ENCODE assay signal across 8 cellular contexts in the genomic region with DNA sequence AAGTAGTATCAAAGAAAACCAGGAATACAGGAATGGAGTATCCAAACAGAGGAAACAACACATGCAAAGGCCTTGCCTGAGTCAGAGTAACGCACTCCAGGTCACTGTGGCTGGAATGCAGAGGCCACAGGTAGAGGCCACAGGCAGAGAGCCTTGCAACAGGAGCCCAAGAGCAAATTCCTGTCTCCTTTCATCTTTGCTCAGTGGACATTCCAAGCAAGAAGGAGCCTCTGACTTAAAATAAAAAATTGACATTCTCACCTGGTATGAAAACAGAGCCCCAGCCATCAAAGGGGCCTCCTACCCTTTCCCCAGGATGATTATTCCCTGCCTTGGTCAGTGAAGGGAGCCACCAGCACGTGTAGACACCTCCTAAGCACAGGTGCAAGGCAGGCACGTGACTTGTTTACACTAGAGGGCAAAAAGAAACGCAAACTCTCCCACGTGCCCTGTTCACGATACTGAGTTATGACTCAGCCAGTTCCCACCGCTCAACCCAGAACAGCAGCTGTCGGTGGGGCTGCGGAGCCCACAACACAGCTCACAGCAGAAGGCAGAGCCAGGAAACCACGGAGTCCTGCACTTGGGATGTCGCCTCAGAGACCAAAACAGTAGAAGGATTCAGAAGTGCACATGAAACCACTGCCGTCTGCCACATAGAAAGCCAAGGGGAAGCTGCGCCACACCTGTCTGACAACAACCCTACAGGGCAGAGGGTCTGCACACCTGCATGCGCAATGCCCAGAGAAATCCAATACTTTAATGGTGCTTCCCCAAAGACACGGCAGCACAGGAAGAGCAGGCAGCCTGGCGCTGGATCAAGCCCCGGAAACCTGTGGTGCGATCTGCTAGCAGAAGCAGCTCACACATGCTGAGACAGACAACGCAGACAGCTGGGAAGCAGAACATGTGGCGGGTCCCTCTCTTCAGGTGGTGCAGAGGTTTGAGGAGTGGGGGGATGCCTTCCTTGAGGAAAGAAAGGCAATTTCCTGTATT. TPM values are rescaled to one million over a fixed set of nuclear protein-coding genes. Genes with fewer than 3 reads are reported as not detected.
DNase-seq lines count a peak whose midpoint lies in the region; ATAC-seq, FAIRE-seq and TF ChIP-seq lines count a peak whose summit lies in the region.

No MANE protein-coding gene starts in this region.

- peak overlapping the region; percentile 36; the same call in 1 of the 2 replicates for H2BK20ac ChIP-seq in H1 (ENCODE audit: low read length)

- H4K91ac ChIP-seq in H1 (replicated peaks; ENCODE audit: insufficient read length, low read length) = peak overlapping the region; percentile 59

- H3K9me3 Mint-ChIP-seq in activated CD8-positive, alpha-beta T cell treated with anti-CD3 and anti-CD28 coated beads, Interleukin-2, amount 10 ng/mL, durations not matched to agents 7 days and 5 days (ENCODE audit: insufficient read depth) = no peaks in the 10 kb centered on the region
- H3K9me3 Mint-ChIP-seq in naive thymus-derived CD8-positive, alpha-beta T cell = no peaks in the 10 kb centered on the region

- H3K4me3 ChIP-seq in H1 (ENCODE audit: extremely low read depth in 1 of 4, insufficient read depth in 2 of 4, low read depth in 3 of 4, low read length in 4 of 4) (peak overlapping the region in 3 of 4 experiments; percentile 18 to 23 (median 19); a peak in 4 of 8 replicates), thoracic aorta (peak overlapping the region; percentile 28)

- H3K27ac Mint-ChIP-seq in activated CD8-positive, alpha-beta T cell treated with anti-CD3 and anti-CD28 coated beads, Interleukin-2, amount 10 ng/mL, durations not matched to agents 7 days and 5 days = no peak overlapping the region
- peak overlapping the region in 9 of 10 donors; percentile 50 to 89 (median 79) for H3K27ac Mint-ChIP-seq in naive thymus-derived CD8-positive, alpha-beta T cell

- no peaks in the 10 kb centered on the region for H4K20me1 ChIP-seq in H1 (replicated peaks in 1 of 2; ENCODE audit: control insufficient read depth in 1 of 2, insufficient read depth in 2 of 2, low read length in 2 of 2)

- no peak overlapping the region for H3K23ac ChIP-seq in H1 (ENCODE audit: insufficient read length)

- peak; percentile 20; the same call in 1 of the 2 replicates for TF ChIP-seq CTCF in 22Rv1 (IDR thresholded peaks at IDR 0.05)
- TF ChIP-seq CTCF in H1 (IDR thresholded peaks at IDR 0.05; ENCODE audit: control extremely low read depth in 1 of 3, insufficient read depth in 1 of 3, low read depth in 1 of 3, low read length in 3 of 3) = no peak
- TF ChIP-seq CTCF in thoracic aorta (IDR thresholded peaks at IDR 0.05) = no peak

- H3K79me2 ChIP-seq in H1 (ENCODE audit: control insufficient read depth in 1 of 2, insufficient read depth in 2 of 2, low read length in 2 of 2) = no peaks in the 10 kb centered on the region

- peaks cover 14% of the 10 kb centered on the region for H3K4me1 Mint-ChIP-seq in activated CD8-positive, alpha-beta T cell treated with anti-CD3 and anti-CD28 coated beads, Interleukin-2, amount 10 ng/mL, durations not matched to agents 7 days and 5 days (ENCODE audit: low read depth)
- peaks cover 11 to 20% (median 15%) of the 10 kb centered on the region in 4 donors for H3K4me1 Mint-ChIP-seq in naive thymus-derived CD8-positive, alpha-beta T cell

- peaks cover 0 to 8% (median 3%) of the 10 kb centered on the region in 4 experiments; a peak in 3 of 8 replicates for H3K36me3 ChIP-seq in H1 (ENCODE audit: control insufficient read depth in 2 of 4, insufficient read depth in 4 of 4, low read length in 3 of 4)
- peaks cover 10% of the 10 kb centered on the region for H3K36me3 ChIP-seq in thoracic aorta

- H3K27me3 ChIP-seq in H1 (replicated peaks in 1 of 4; ENCODE audit: control insufficient read depth in 3 of 4, extremely low read depth in 1 of 4, insufficient read depth in 3 of 4, low read length in 3 of 4) = no peaks in the 10 kb centered on the region
- H3K27me3 ChIP-seq in thoracic aorta (replicated peaks; ENCODE audit: insufficient read depth) = no peaks in the 10 kb centered on the region

- H3K4me1 ChIP-seq in H1 (replicated peaks in 1 of 4; ENCODE audit: control insufficient read depth in 3 of 4, insufficient read depth in 4 of 4, low read length in 3 of 4) (peaks cover 11 to 21% (median 13%) of the 10 kb centered on the region in 4 experiments), thoracic aorta (ENCODE audit: control insufficient read depth in 1 of 2, low read depth in 2 of 2) (peaks cover 64 to 87% of the 10 kb centered on the region in 2 donors)

- TF ChIP-seq EP300 in H1 (IDR thresholded peaks at IDR 0.05; ENCODE audit: borderline replicate concordance in 1 of 2, low read depth in 2 of 2, low read length in 2 of 2) = no peak

- peak overlapping the region; percentile 3; the same call in 1 of the 2 replicates for H2BK15ac ChIP-seq in H1 (ENCODE audit: low read length)

- H2AK5ac ChIP-seq in H1 (ENCODE audit: low read depth, low read length) = peak overlapping the region; percentile 14

- H3K18ac ChIP-seq in H1 (ENCODE audit: extremely low read depth, low read length) = peak overlapping the region; percentile 39

- no peaks in the 10 kb centered on the region for H3K36me3 Mint-ChIP-seq in activated CD8-positive, alpha-beta T cell treated with anti-CD3 and anti-CD28 coated beads, Interleukin-2, amount 10 ng/mL, durations not matched to agents 7 days and 5 days (ENCODE audit: low read depth)
- H3K36me3 Mint-ChIP-seq in naive thymus-derived CD8-positive, alpha-beta T cell = no peaks in the 10 kb centered on the region

- POLR2A ChIA-PET in activated CD8-positive, alpha-beta T cell treated with anti-CD3 and anti-CD28 coated beads, Interleukin-2, amount 10 ng/mL, durations not matched to agents 7 days and 5 days (lab: Charles Lee) = no interaction called here
- POLR2A ChIA-PET in H1 (lab: Charles Lee; ENCODE audit: partially characterized antibody) = interaction anchor here (0.7 to 1.8 kb wide), 6 partner anchors 9 to 60 kb away, joined by 3 to 6 read pairs (median 3); partner anchors contain the start of gene ITGB5
- POLR2A ChIA-PET in naive thymus-derived CD8-positive, alpha-beta T cell (lab: Charles Lee) = no interaction called here

- H2BK5ac ChIP-seq in H1 (ENCODE audit: low read depth, low read length) = peak overlapping the region; percentile 80

- peak; percentile 92 for ATAC-seq in GM18873 (IDR thresholded peaks at IDR 0.05; ENCODE audit: low FRiP score, unreplicated experiment)
- ATAC-seq in HG03103 (IDR thresholded peaks at IDR 0.05; ENCODE audit: low read depth, unreplicated experiment) = peak; percentile 83
- ATAC-seq in activated CD8-positive, alpha-beta T cell treated with anti-CD3 and anti-CD28 coated beads, Interleukin-2, amount 10 ng/mL, durations not matched to agents 7 days and 5 days = peak; percentile 93
- peak; percentile 85 to 88 for ATAC-seq in naive thymus-derived CD8-positive, alpha-beta T cell
- peak; percentile 67 for ATAC-seq in thoracic aorta (ENCODE audit: insufficient number of reproducible peaks, low FRiP score, low read depth)

- H3K27me3 Mint-ChIP-seq in activated CD8-positive, alpha-beta T cell treated with anti-CD3 and anti-CD28 coated beads, Interleukin-2, amount 10 ng/mL, durations not matched to agents 7 days and 5 days (ENCODE audit: low read depth) = peaks cover 39% of the 10 kb centered on the region
- peaks cover 4 to 24% (median 7%) of the 10 kb centered on the region in 5 donors for H3K27me3 Mint-ChIP-seq in naive thymus-derived CD8-positive, alpha-beta T cell

- H2BK120ac ChIP-seq in H1 (replicated peaks; ENCODE audit: low read depth, low read length) = peak overlapping the region; percentile 26

- H3K27ac ChIP-seq in 22Rv1 = peak overlapping the region; percentile 96
- H3K27ac ChIP-seq in H1 (ENCODE audit: low read depth, low read length) = peak overlapping the region; percentile 20
- peak overlapping the region; percentile 69 to 86 for H3K27ac ChIP-seq in thoracic aorta

- H4K5ac ChIP-seq in H1 (ENCODE audit: insufficient read length, low read depth, low read length) = no peak overlapping the region

- H3K14ac ChIP-seq in H1 (ENCODE audit: insufficient read length) = no peak overlapping the region

- no peak for TF ChIP-seq RAD21 in H1 (IDR thresholded peaks at IDR 0.05 in 1 of 2, conservative IDR thresholded peaks at IDR 0.05 in 1 of 2; ENCODE audit: low read depth in 2 of 2, low read length in 2 of 2)

- H3K4me2 ChIP-seq in H1 (ENCODE audit: insufficient read depth in 1 of 2, low read depth in 2 of 2, low read length in 2 of 2) = peak overlapping the region; percentile 49 to 54

- H2BK12ac ChIP-seq in H1 (ENCODE audit: low read depth, low read length) = peak overlapping the region; percentile 97

- no peak overlapping the region for H2AFZ ChIP-seq in H1 (ENCODE audit: low read length)

- peak; percentile 91 for DNase-seq in NCI-H2196 (lab: John Stamatoyannopoulos, UW; ENCODE audit: unreplicated experiment)
- DNase-seq in activated CD8-positive, alpha-beta T cell treated with anti-CD3 and anti-CD28 coated beads, Interleukin-2, amount 10 ng/mL, durations not matched to agents 7 days and 5 days = peak; percentile 59
- peak in 1 of 2 experiments; percentile 66 for DNase-seq in H1 (ENCODE audit: low read depth in 1 of 2, low spot score in 2 of 2)
- peak in 9 of 10 donors; percentile 3 to 41 (median 24) for DNase-seq in naive thymus-derived CD8-positive, alpha-beta T cell
- DNase-seq in thoracic aorta (ENCODE audit: low spot score) = no peak

- no peak for TF ChIP-seq POLR2A in H1 (IDR thresholded peaks at IDR 0.05; ENCODE audit: control extremely low read depth in 1 of 2, low read depth in 2 of 2, low read length in 2 of 2)

- 52% methylated on average over 20 of the region's 20 CpGs; no CpG with 5 or more reads in 1 of the 2 experiments for WGBS in H1 (ENCODE audit: extremely low coverage in 1 of 2, insufficient coverage in 1 of 2, insufficient read length in 1 of 2, insufficient replicate concordance in 2 of 2, low coverage in 1 of 2, low lambda C conversion rate in 2 of 2, missing lambda C conversion rate in 1 of 2), 2 experiments

- H3K4me3 Mint-ChIP-seq in activated CD8-positive, alpha-beta T cell treated with anti-CD3 and anti-CD28 coated beads, Interleukin-2, amount 10 ng/mL, durations not matched to agents 7 days and 5 days = peak overlapping the region; percentile 55
- peak overlapping the region; percentile 77 to 89 (median 84) for H3K4me3 Mint-ChIP-seq in naive thymus-derived CD8-positive, alpha-beta T cell

- H3K4ac ChIP-seq in H1 (replicated peaks; ENCODE audit: insufficient read length, low read depth, low read length) = no peak overlapping the region

- H3K23me2 ChIP-seq in H1 (ENCODE audit: low read depth, low read length) = no peaks in the 10 kb centered on the region

- H3K56ac ChIP-seq in H1 (replicated peaks; ENCODE audit: insufficient read length, low read depth, low read length) = no peak overlapping the region

- no peak for FAIRE-seq in H1 (lab: Jason Lieb, UNC)

- no peaks in the 10 kb centered on the region; the same call in 1 of the 2 replicates for H3K79me1 ChIP-seq in H1 (ENCODE audit: low read depth, low read length)

- CTCF ChIA-PET in activated CD8-positive, alpha-beta T cell treated with anti-CD3 and anti-CD28 coated beads, Interleukin-2, amount 10 ng/mL, durations not matched to agents 7 days and 5 days (lab: Charles Lee) = interaction anchor here (0.9 kb wide), 1 partner anchor 66 kb away, joined by 4 read pairs; no protein-coding TSS in a partner anchor
- CTCF ChIA-PET in H1 (lab: Charles Lee; ENCODE audit: partially characterized antibody) = interaction anchor here (1.0 to 1.7 kb wide), 9 partner anchors 8 to 95 kb away, joined by 3 to 7 read pairs (median 3); no protein-coding TSS in a partner anchor

- H4K8ac ChIP-seq in H1 (ENCODE audit: extremely low read depth, insufficient read depth, low read length) = peak overlapping the region; percentile 4; the same call in 1 of the 2 replicates

- H3K9me3 ChIP-seq in H1 (ENCODE audit: insufficient read depth in 2 of 2, low read depth in 1 of 2, low read length in 1 of 2) (no peaks in the 10 kb centered on the region), thoracic aorta (no peaks in the 10 kb centered on the region)

- peak overlapping the region in 3 of 4 experiments; percentile 2 to 15 (median 6); a peak in 2 of 7 replicates for H3K9ac ChIP-seq in H1 (replicated peaks in 1 of 4; ENCODE audit: extremely low read depth in 1 of 4, low read depth in 3 of 4, low read length in 3 of 4)

RNA-seq across cellular contexts. Expression of gene ITGB5, which starts 52.1 kb away (rescaled TPM):
- total RNA-seq in activated CD8-positive, alpha-beta T cell treated with anti-CD3 and anti-CD28 coated beads, Interleukin-2, amount 10 ng/mL, durations not matched to agents 7 days and 5 days = not detected
- total RNA-seq in H1 (2021; fragmentation: NEBNext Ultra II Directional; extraction: Animal tissue kit (Norgen Biotek cat#: 25700)) = 251 and 268 TPM in 2 replicates
- polyA plus RNA-seq in H1 (2011; rRNA removed) = 101 and 166 TPM in 2 replicates
- 165 TPM for polyA plus RNA-seq in H1 (2011; cell fraction: cytosol; rRNA removed)
- 201 TPM for polyA plus RNA-seq in H1 (2011; cell fraction: nucleus; rRNA removed)
- polyA plus RNA-seq in H1 (2012, experiment 1 of 2) = 128 to 150 TPM (median 139 TPM) in 4 replicates
- 74.9 TPM for polyA plus RNA-seq in H1 (2012, experiment 2 of 2)
- polyA plus RNA-seq in H1 (2013, experiment 1 of 2) = 153 TPM
- polyA plus RNA-seq in H1 (2013, experiment 2 of 2) = 169 TPM
- 192 and 250 TPM in 2 replicates for polyA minus RNA-seq in H1 (2011; rRNA and poly(A)+ RNA removed)
- polyA minus RNA-seq in H1 (2011; cell fraction: cytosol; rRNA and poly(A)+ RNA removed) = 114 TPM
- polyA minus RNA-seq in H1 (2011; cell fraction: nucleus; rRNA and poly(A)+ RNA removed) = 84.4 TPM
- 1 to 10 TPM; 1.4 to 2.8 TPM for total RNA-seq in naive thymus-derived CD8-positive, alpha-beta T cell
- under 1 TPM in 2 of 3 donors, not detected in 1; 0.27 to 0.46 TPM for polyA plus RNA-seq in naive thymus-derived CD8-positive, alpha-beta T cell
- 100 to 1,000 TPM; 576 to 592 TPM for total RNA-seq in thoracic aorta

Comparison
In these comparisons a context has a peak if more than half of its experiments do, and no peak if none do; other contexts are left out.
1. H3K27ac ChIP-seq: peak in every context shown above with its lines; median percentile 96 in 22Rv1; 78 in thoracic aorta; 20 in H1.
2. RNA of gene ITGB5, which starts 52.1 kb away (total RNA-seq): 576 to 592 TPM in thoracic aorta and 251 to 268 TPM in H1; 1.4 to 2.8 TPM in naive thymus-derived CD8-positive, alpha-beta T cell and not detected in activated CD8-positive, alpha-beta T cell treated with anti-CD3 and anti-CD28 coated beads, Interleukin-2, amount 10 ng/mL, durations not matched to agents 7 days and 5 days; every median in the first group is over 10 times any median in the second.
3. Peak in every context shown above with its lines, with median percentiles within 50 percentile points of each other: ATAC-seq.